Comparison of ENCODE assay signal across 1 cellular context in the genomic region with DNA sequence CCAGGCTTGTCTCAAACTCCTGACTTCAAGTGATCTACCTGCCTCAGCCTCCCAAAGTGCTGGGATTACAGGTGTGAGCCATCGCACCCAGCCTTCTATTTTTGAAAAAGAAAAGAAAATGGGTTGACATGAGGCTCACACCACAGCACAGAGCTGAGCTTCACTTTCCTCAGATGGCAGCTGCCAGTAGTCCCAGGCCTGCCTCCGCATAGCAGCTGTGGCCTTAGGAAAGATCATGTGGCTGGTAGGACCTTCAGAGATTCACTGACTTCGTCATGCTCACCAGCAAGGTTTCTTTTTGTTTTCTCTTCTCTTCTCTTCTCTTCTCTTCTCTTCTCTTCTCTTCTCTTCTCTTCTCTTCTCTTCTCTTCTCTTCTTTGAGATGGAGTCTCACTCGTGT. TPM values are rescaled to one million over a fixed set of nuclear protein-coding genes. Genes with fewer than 3 reads are reported as not detected.
"Had no signal": no experiment of that assay in that cellular context is flagged by ENCODE, and none has a peak within 500 bp of the region (broad histone marks: within the 10 kb centered on the region; RNA-seq: fewer than 3 reads in every experiment).

No MANE protein-coding gene starts in this region.

RNA-seq across cellular contexts. Expression of a gene that starts 13.8 kb away (rescaled TPM):
- total RNA-seq: ascending aorta had no signal
